1 cellular context compared by ENCODE assay signal in the genomic region with DNA sequence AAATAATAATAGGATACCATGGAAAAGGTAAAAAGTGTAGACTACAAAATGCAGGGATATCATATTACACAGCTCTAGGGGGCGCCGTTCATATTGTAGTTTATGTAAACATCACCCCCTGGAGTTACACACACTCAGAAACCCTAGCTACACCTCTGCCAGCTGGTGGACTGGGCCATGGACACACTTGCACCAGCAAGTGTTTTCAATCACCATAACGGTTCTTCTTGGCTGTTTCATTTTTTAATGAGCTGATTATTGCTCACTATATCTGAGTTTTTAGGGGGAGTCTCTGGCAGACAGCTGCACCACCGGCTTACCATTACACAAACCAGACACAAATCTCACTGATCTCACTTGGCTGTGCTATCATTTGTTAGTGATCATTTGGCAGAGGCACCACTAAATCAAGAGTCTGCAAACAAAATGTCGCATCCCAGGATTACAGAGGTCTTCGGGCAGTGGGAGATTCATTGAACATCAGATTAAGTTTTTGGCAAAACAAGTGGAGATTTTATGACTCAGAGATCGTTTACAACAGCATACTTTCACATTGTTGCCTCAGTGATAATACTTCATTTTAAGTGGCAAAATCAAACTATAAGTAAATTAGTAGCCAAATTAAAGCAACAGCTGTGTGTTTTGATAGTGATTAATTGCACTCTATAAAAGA.
TF ChIP-seq lines count a peak whose summit lies in the region.

No MANE protein-coding gene starts in this region.

TF ChIP-seq in HEK293, 187 proteins besides CTCF, POLR2A, EP300 and RAD21 (continued from another document):
- TF ChIP-seq, protein P1, sequence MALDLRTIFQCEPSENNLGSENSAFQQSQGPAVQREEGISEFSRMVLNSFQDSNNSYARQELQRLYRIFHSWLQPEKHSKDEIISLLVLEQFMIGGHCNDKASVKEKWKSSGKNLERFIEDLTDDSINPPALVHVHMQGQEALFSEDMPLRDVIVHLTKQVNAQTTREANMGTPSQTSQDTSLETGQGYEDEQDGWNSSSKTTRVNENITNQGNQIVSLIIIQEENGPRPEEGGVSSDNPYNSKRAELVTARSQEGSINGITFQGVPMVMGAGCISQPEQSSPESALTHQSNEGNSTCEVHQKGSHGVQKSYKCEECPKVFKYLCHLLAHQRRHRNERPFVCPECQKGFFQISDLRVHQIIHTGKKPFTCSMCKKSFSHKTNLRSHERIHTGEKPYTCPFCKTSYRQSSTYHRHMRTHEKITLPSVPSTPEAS (tag by site-specific recombination; IDR thresholded peaks at IDR 0.05), result peak; percentile 57; the same call in 1 of the 2 replicates
- TF ChIP-seq GFI1B (tag by site-specific recombination; IDR thresholded peaks at IDR 0.05), result 0 out of 2 replicates have a peak, but pooled peaks have one; percentile 30
- TF ChIP-seq ZNF561 (tag by site-specific recombination; IDR thresholded peaks at IDR 0.05; ENCODE audit: borderline replicate concordance), result no peak
- TF ChIP-seq, protein P2, sequence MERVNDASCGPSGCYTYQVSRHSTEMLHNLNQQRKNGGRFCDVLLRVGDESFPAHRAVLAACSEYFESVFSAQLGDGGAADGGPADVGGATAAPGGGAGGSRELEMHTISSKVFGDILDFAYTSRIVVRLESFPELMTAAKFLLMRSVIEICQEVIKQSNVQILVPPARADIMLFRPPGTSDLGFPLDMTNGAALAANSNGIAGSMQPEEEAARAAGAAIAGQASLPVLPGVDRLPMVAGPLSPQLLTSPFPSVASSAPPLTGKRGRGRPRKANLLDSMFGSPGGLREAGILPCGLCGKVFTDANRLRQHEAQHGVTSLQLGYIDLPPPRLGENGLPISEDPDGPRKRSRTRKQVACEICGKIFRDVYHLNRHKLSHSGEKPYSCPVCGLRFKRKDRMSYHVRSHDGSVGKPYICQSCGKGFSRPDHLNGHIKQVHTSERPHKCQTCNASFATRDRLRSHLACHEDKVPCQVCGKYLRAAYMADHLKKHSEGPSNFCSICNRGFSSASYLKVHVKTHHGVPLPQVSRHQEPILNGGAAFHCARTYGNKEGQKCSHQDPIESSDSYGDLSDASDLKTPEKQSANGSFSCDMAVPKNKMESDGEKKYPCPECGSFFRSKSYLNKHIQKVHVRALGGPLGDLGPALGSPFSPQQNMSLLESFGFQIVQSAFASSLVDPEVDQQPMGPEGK (tag by site-specific recombination; IDR thresholded peaks at IDR 0.05), result 0 out of 2 replicates have a peak, but pooled peaks have one; percentile 21
- TF ChIP-seq ZFP41 (tag by site-specific recombination; IDR thresholded peaks at IDR 0.05; ENCODE audit: borderline replicate concordance), result no peak
- peak; percentile 58 for TF ChIP-seq PRDM6 (tag by site-specific recombination; IDR thresholded peaks at IDR 0.05)
- peak; percentile 44; the same call in 1 of the 2 replicates for TF ChIP-seq ZNF843 (tag by site-specific recombination; IDR thresholded peaks at IDR 0.05)
- TF ChIP-seq ZNF677 (tag by site-specific recombination; IDR thresholded peaks at IDR 0.05), result no peak
- 0 out of 2 replicates have a peak, but pooled peaks have one; percentile 17 for TF ChIP-seq SCRT2 (tag by site-specific recombination; IDR thresholded peaks at IDR 0.05)
- TF ChIP-seq ZBTB20 (tag by site-specific recombination; IDR thresholded peaks at IDR 0.05), result no peak
- 0 out of 2 replicates have a peak, but pooled peaks have one; percentile 15 for TF ChIP-seq ZNF660 (tag by site-specific recombination; IDR thresholded peaks at IDR 0.05)
- TF ChIP-seq ZSCAN23 (tag by site-specific recombination; IDR thresholded peaks at IDR 0.05), result no peak
- TF ChIP-seq, protein P3, sequence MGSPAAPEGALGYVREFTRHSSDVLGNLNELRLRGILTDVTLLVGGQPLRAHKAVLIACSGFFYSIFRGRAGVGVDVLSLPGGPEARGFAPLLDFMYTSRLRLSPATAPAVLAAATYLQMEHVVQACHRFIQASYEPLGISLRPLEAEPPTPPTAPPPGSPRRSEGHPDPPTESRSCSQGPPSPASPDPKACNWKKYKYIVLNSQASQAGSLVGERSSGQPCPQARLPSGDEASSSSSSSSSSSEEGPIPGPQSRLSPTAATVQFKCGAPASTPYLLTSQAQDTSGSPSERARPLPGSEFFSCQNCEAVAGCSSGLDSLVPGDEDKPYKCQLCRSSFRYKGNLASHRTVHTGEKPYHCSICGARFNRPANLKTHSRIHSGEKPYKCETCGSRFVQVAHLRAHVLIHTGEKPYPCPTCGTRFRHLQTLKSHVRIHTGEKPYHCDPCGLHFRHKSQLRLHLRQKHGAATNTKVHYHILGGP (tag by site-specific recombination; IDR thresholded peaks at IDR 0.05), result peak; percentile 63
- TF ChIP-seq PRDM10 (tag by site-specific recombination; IDR thresholded peaks at IDR 0.05), result peak; percentile 72
- no peak for TF ChIP-seq ZNF513 (tag by site-specific recombination; IDR thresholded peaks at IDR 0.05)
- no peak for TF ChIP-seq ZNF2 (tag by site-specific recombination; IDR thresholded peaks at IDR 0.05)
TF ChIP-seq in HEK293: peak in this region for 13.
